Comparison of ENCODE assay signal across 25 cellular contexts in the genomic region with DNA sequence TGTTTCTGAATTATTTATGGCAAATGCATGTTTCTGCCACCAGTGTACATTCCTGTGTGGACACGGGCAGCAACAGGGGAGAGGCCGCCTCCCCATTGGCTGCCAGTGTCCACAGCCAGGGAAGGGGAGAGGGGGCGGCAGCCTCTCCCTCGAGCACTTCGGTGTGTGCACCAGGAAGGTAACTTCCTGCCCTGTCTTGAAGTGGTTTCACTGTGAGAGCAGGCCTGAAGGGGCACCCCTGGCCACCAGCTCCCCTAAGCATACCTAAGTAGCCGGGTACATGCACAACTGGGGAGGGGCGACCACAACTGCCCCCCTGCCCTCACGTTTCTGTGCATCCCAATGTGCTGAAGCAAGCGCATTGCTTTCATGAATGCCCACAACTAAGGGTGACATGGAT. TPM values are rescaled to one million over a fixed set of nuclear protein-coding genes. Genes with fewer than 3 reads are reported as not detected.
A peak's percentile ranks its signal among the peaks of the same experiment; 100 is the strongest.
DNase-seq lines count a peak whose midpoint lies in the region; ATAC-seq, FAIRE-seq and TF ChIP-seq lines count a peak whose summit lies in the region.
"Had no signal": no experiment of that assay in that cellular context is flagged by ENCODE, and none has a peak within 500 bp of the region (broad histone marks: within the 10 kb centered on the region; RNA-seq: fewer than 3 reads in every experiment).

No MANE protein-coding gene starts in this region.

- intact Hi-C loops in HepG2 (cut with micrococcal nuclease; ENCODE audit: unreplicated experiment): no loop called here
- intact Hi-C loops in right lobe of liver (cut with DNase I): no loop called here
- intact Hi-C loops in kidney (cut with DNase I): no loop called here

- ATAC-seq in HepG2 (no peak), right lobe of liver (no peak)
- ATAC-seq in effector memory CD8-positive, alpha-beta T cell (replicated peaks): peak; percentile 56
- ATAC-seq: mucosa of descending colon, PC-3 had no signal

- POLR2A ChIA-PET in HepG2 (lab: Yijun Ruan, JAX): no interaction called here

- H3K36me3 ChIP-seq in HepG2 (replicated peaks in 1 of 2; ENCODE audit: control insufficient read depth in 1 of 2, insufficient read depth in 2 of 2, low read length in 2 of 2) (peaks cover 11 to 28% of the 10 kb centered on the region in 2 experiments), right lobe of liver (no peaks in the 10 kb centered on the region), kidney (ENCODE audit: control insufficient read depth in 1 of 2, insufficient read depth in 2 of 2, low read length in 2 of 2) (no peaks in the 10 kb centered on the region)
- H3K36me3 ChIP-seq: WERI-Rb-1 had no signal

- no peaks in the 10 kb centered on the region for H4K20me1 ChIP-seq in HepG2 (ENCODE audit: insufficient read depth, low read length)

- TF ChIP-seq POLR2A in HepG2 (IDR thresholded peaks at IDR 0.05; ENCODE audit: insufficient read depth in 1 of 2, low read depth in 2 of 2, low read length in 2 of 2): no peak; a peak in 1 of 4 replicates
- TF ChIP-seq POLR2A in right lobe of liver (IDR thresholded peaks at IDR 0.05): no peak

- in situ Hi-C loops in HepG2 (cut with HindIII; ENCODE audit: extremely low pct_ligation_motif_present, low pct_unique_long_range_greater_than_20kb): no loop called here

- H3K4me1 Mint-ChIP-seq in T-helper 1 cell treated with Interleukin-12 subunit alpha and Interleukin-12 subunit beta and Interleukin-4 antibody, amounts not matched to agents 30 μg/mL and 1 μg/mL, for 36 hours (ENCODE audit: low read depth): peaks cover 57% of the 10 kb centered on the region
- peaks cover 29 to 36% of the 10 kb centered on the region in 2 donors for H3K4me1 Mint-ChIP-seq in effector memory CD8-positive, alpha-beta T cell (ENCODE audit: low read depth in 2 of 2)

- H3K36me3 Mint-ChIP-seq in T-helper 1 cell treated with Interleukin-12 subunit alpha and Interleukin-12 subunit beta and Interleukin-4 antibody, amounts not matched to agents 30 μg/mL and 1 μg/mL, for 36 hours (ENCODE audit: low read depth): peaks cover 8% of the 10 kb centered on the region
- H3K36me3 Mint-ChIP-seq in effector memory CD8-positive, alpha-beta T cell (ENCODE audit: insufficient read depth): peaks cover 3% of the 10 kb centered on the region
- H3K36me3 Mint-ChIP-seq: type B pancreatic cell had no signal

- peak overlapping the region; percentile 67 for H3K27ac Mint-ChIP-seq in T-helper 1 cell treated with Interleukin-12 subunit alpha and Interleukin-12 subunit beta and Interleukin-4 antibody, amounts not matched to agents 30 μg/mL and 1 μg/mL, for 36 hours
- peak overlapping the region in 1 of 2 donors; percentile 41 for H3K27ac Mint-ChIP-seq in effector memory CD8-positive, alpha-beta T cell
- H3K27ac Mint-ChIP-seq: type B pancreatic cell had no signal

- no peaks in the 10 kb centered on the region for H3K27me3 Mint-ChIP-seq in T-helper 1 cell treated with Interleukin-12 subunit alpha and Interleukin-12 subunit beta and Interleukin-4 antibody, amounts not matched to agents 30 μg/mL and 1 μg/mL, for 36 hours (ENCODE audit: low read depth)
- no peaks in the 10 kb centered on the region for H3K27me3 Mint-ChIP-seq in effector memory CD8-positive, alpha-beta T cell
- H3K27me3 Mint-ChIP-seq: type B pancreatic cell had no signal

- H3K4me3 Mint-ChIP-seq in T-helper 1 cell treated with Interleukin-12 subunit alpha and Interleukin-12 subunit beta and Interleukin-4 antibody, amounts not matched to agents 30 μg/mL and 1 μg/mL, for 36 hours: no peak overlapping the region
- H3K4me3 Mint-ChIP-seq in effector memory CD8-positive, alpha-beta T cell: no peak overlapping the region
- H3K4me3 Mint-ChIP-seq: type B pancreatic cell had no signal

- no peaks in the 10 kb centered on the region for H3K79me2 ChIP-seq in HepG2 (ENCODE audit: insufficient read depth, low read length)

- no peak for TF ChIP-seq RAD21 in HepG2 (CRISPR knock-in tag; IDR thresholded peaks at IDR 0.05)

- BruUV-seq in HepG2 (replicated peaks; lab: Mats Ljungman, UMichigan): no TSS peak

- no peaks in the 10 kb centered on the region for H3K9me3 ChIP-seq in HepG2 (ENCODE audit: low read length)
- H3K9me3 ChIP-seq in right lobe of liver: no peaks in the 10 kb centered on the region
- no peaks in the 10 kb centered on the region for H3K9me3 ChIP-seq in kidney (ENCODE audit: control insufficient read depth in 1 of 2, low read length in 2 of 2)
- H3K9me3 ChIP-seq: esophagus muscularis mucosa, mucosa of descending colon had no signal

- H3K27ac ChIP-seq in HepG2 (ENCODE audit: extremely low read length, insufficient read depth, low read length) (no peak overlapping the region), right lobe of liver (no peak overlapping the region), kidney (ENCODE audit: low read depth in 2 of 2, low read length in 2 of 2) (no peak overlapping the region)
- H3K27ac ChIP-seq: 22Rv1, esophagus muscularis mucosa, KMS-11, WERI-Rb-1 had no signal

- FAIRE-seq in HepG2 (lab: Jason Lieb, UNC): no peak
- FAIRE-seq in kidney (lab: Jason Lieb, UNC): no peak
- FAIRE-seq: H54 had no signal

- no peak overlapping the region for H3K9ac ChIP-seq in HepG2 (ENCODE audit: insufficient read depth, low read depth, low read length)
- no peak overlapping the region for H3K9ac ChIP-seq in kidney (ENCODE audit: low read length in 2 of 2)
- H3K9ac ChIP-seq: KMS-11 had no signal

- DNase-seq in T-helper 1 cell: no peak
- DNase-seq in HepG2 (ENCODE audit: low spot score): no peak
- no peak for DNase-seq in right lobe of liver
- no peak for DNase-seq in effector memory CD8-positive, alpha-beta T cell
- no peak for DNase-seq in central memory CD4-positive, alpha-beta T cell
- no peak for DNase-seq in inferior parietal cortex (ENCODE audit: extremely low spot score)
- no peak for DNase-seq in kidney
- DNase-seq: activated naive CD4-positive, alpha-beta T cell treated with anti-CD3 and anti-CD28 coated beads, Interleukin-2, amount 50 U/mL, for 16 hours; effector memory CD4-positive, alpha-beta T cell; mucosa of descending colon; NCI-H1048; NCI-H187 treated with DMSO at 0.1 percent for 48 hours; NCI-H2227 treated with DMSO at 0.1 percent for 48 hours; NCI-H774; PC-3; stimulated activated CD4-positive, alpha-beta T cell treated with anti-CD3 and anti-CD28 coated beads, Interleukin-4, amount 100 ng/mL, for 24 hours; WERI-Rb-1 had no signal

- no peak overlapping the region for H3K4me3 ChIP-seq in HepG2 (replicated peaks in 1 of 3; ENCODE audit: insufficient read depth in 1 of 3, low read depth in 2 of 3, low read length in 3 of 3)
- no peak overlapping the region for H3K4me3 ChIP-seq in right lobe of liver
- H3K4me3 ChIP-seq in kidney (ENCODE audit: low read length in 2 of 2): no peak overlapping the region
- H3K4me3 ChIP-seq: esophagus muscularis mucosa, mucosa of descending colon had no signal

- CTCF ChIA-PET in HepG2 (lab: Yijun Ruan, JAX; ENCODE audit: low intra/inter-chr PET ratio, low total read pairs): no interaction called here

- H3K27me3 ChIP-seq in HepG2 (ENCODE audit: control insufficient read depth in 1 of 2, insufficient read depth in 2 of 2, low read length in 2 of 2): no peaks in the 10 kb centered on the region
- no peaks in the 10 kb centered on the region for H3K27me3 ChIP-seq in right lobe of liver
- H3K27me3 ChIP-seq: esophagus muscularis mucosa had no signal

- H3K9me3 Mint-ChIP-seq in T-helper 1 cell treated with Interleukin-12 subunit alpha and Interleukin-12 subunit beta and Interleukin-4 antibody, amounts not matched to agents 30 μg/mL and 1 μg/mL, for 36 hours: no peaks in the 10 kb centered on the region
- H3K9me3 Mint-ChIP-seq in effector memory CD8-positive, alpha-beta T cell: no peaks in the 10 kb centered on the region
- H3K9me3 Mint-ChIP-seq: type B pancreatic cell had no signal

- no peak overlapping the region for H3K4me2 ChIP-seq in HepG2 (ENCODE audit: low read depth, low read length)
- H3K4me2 ChIP-seq: KMS-11 had no signal

- TF ChIP-seq CTCF in HepG2 (CRISPR knock-in tag; IDR thresholded peaks at IDR 0.05) (no peak), right lobe of liver (IDR thresholded peaks at IDR 0.05) (no peak), kidney (IDR thresholded peaks at IDR 0.05; ENCODE audit: borderline replicate concordance, extremely low read depth, insufficient read depth) (no peak)

- no peak overlapping the region for H2AFZ ChIP-seq in HepG2 (ENCODE audit: low read length)

- TF ChIP-seq EP300 in HepG2 (IDR thresholded peaks at IDR 0.05; ENCODE audit: low read depth in 2 of 2, low read length in 2 of 2) (no peak), HepG2 (CRISPR knock-in tag; IDR thresholded peaks at IDR 0.05; ENCODE audit: borderline replicate concordance) (no peak)

- 92% methylated on average over 5 of the region's 9 CpGs for WGBS in HepG2 (ENCODE audit: low lambda C conversion rate)
- 50% methylated on average over 4 of the region's 9 CpGs for WGBS in right lobe of liver (ENCODE audit: insufficient coverage, low coverage, low lambda C conversion rate, missing lambda C conversion rate)

- H3K4me1 ChIP-seq in HepG2 (ENCODE audit: insufficient read depth, low read length): no peaks in the 10 kb centered on the region
- H3K4me1 ChIP-seq in right lobe of liver: no peaks in the 10 kb centered on the region
- H3K4me1 ChIP-seq in kidney (ENCODE audit: control insufficient read depth in 1 of 2, insufficient read depth in 1 of 2, low read depth in 1 of 2, low read length in 2 of 2): no peaks in the 10 kb centered on the region
- H3K4me1 ChIP-seq: esophagus muscularis mucosa had no signal

RNA-seq across cellular contexts. Expression of a gene that starts 14.8 kb away (rescaled TPM):
- total RNA-seq in HepG2 (2016; rRNA removed; fragmentation: Illumina TruSeq; extraction: Trizol) (74.3 and 91.4 TPM in 2 replicates), right lobe of liver (100 to 1,000 TPM in 4 of 6 experiments, 10 to 100 TPM in 2; 76.3 to 118 (median 101) TPM), kidney (214 TPM)
- 90.2 and 104 TPM in 2 replicates for total RNA-seq in HepG2 (2016; cell fraction: cytosol; rRNA removed; fragmentation: Illumina TruSeq; extraction: Trizol; ENCODE audit: low read depth)
- 67.1 and 95.9 TPM in 2 replicates for total RNA-seq in HepG2 (2016; cell fraction: insoluble cytoplasmic fraction; rRNA removed; fragmentation: Illumina TruSeq; extraction: Trizol)
- total RNA-seq in HepG2 (2016; cell fraction: membrane; rRNA removed; fragmentation: Illumina TruSeq; extraction: Trizol): 162 and 190 TPM in 2 replicates
- 45.3 and 51.5 TPM in 2 replicates for total RNA-seq in HepG2 (2016; cell fraction: nucleus; rRNA removed; fragmentation: Illumina TruSeq; extraction: Trizol)
- polyA plus RNA-seq in HepG2 (2011; rRNA removed) (75.8 and 83.0 TPM in 2 replicates), kidney (ENCODE audit: insufficient read depth, low read depth, low replicate concordance) (157 TPM)
- 82.9 and 103 TPM in 2 replicates for polyA plus RNA-seq in HepG2 (2011; cell fraction: cytosol; rRNA removed)
- 54.8 and 59.4 TPM in 2 replicates for polyA plus RNA-seq in HepG2 (2011; cell fraction: nucleus; rRNA removed)
- 68.4 and 68.8 TPM in 2 replicates for polyA plus RNA-seq in HepG2 (2012)
- polyA plus RNA-seq in HepG2 (2016; cell fraction: cytosol; fragmentation: Illumina TruSeq; extraction: Trizol; ENCODE audit: low read depth): 116 and 135 TPM in 2 replicates
- 71.7 and 96.4 TPM in 2 replicates for polyA plus RNA-seq in HepG2 (2016; cell fraction: insoluble cytoplasmic fraction; fragmentation: Illumina TruSeq; extraction: Trizol; ENCODE audit: low read depth)
- 203 and 209 TPM in 2 replicates for polyA plus RNA-seq in HepG2 (2016; cell fraction: membrane; fragmentation: Illumina TruSeq; extraction: Trizol; ENCODE audit: low read depth)
- 89.8 and 103 TPM in 2 replicates for polyA plus RNA-seq in HepG2 (2016; cell fraction: nucleus; fragmentation: Illumina TruSeq; extraction: Trizol; ENCODE audit: insufficient read depth, low read depth)
- 147 and 175 TPM in 2 replicates for polyA minus RNA-seq in HepG2 (2011; rRNA and poly(A)+ RNA removed; ENCODE audit: low replicate concordance)
- 34.9 and 49.9 TPM in 2 replicates for polyA minus RNA-seq in HepG2 (2011; cell fraction: cytosol; rRNA and poly(A)+ RNA removed)
- 11.2 and 15.8 TPM in 2 replicates for polyA minus RNA-seq in HepG2 (2011; cell fraction: nucleus; rRNA and poly(A)+ RNA removed)

RNA-seq across cellular contexts. Expression of a gene that starts 37.8 kb away (rescaled TPM):
- total RNA-seq in HepG2 (2016; rRNA removed; fragmentation: Illumina TruSeq; extraction: Trizol) (6.4 and 7.1 TPM in 2 replicates), right lobe of liver (10 to 100 TPM in 1 of 6 experiments, 1 to 10 TPM in 4, under 1 TPM in 1; 0.59 to 10.8 (median 1.4) TPM), kidney (4.6 TPM)
- total RNA-seq in HepG2 (2016; cell fraction: cytosol; rRNA removed; fragmentation: Illumina TruSeq; extraction: Trizol; ENCODE audit: low read depth): 2.1 and 2.6 TPM in 2 replicates
- 6.7 and 7.5 TPM in 2 replicates for total RNA-seq in HepG2 (2016; cell fraction: insoluble cytoplasmic fraction; rRNA removed; fragmentation: Illumina TruSeq; extraction: Trizol)
- 3.4 and 3.7 TPM in 2 replicates for total RNA-seq in HepG2 (2016; cell fraction: membrane; rRNA removed; fragmentation: Illumina TruSeq; extraction: Trizol)
- total RNA-seq in HepG2 (2016; cell fraction: nucleus; rRNA removed; fragmentation: Illumina TruSeq; extraction: Trizol): 5.4 and 8.1 TPM in 2 replicates
- polyA plus RNA-seq in HepG2 (2011; rRNA removed) (103 and 122 TPM in 2 replicates), kidney (ENCODE audit: insufficient read depth, low read depth, low replicate concordance) (2.1 TPM)
- 80.3 and 95.3 TPM in 2 replicates for polyA plus RNA-seq in HepG2 (2011; cell fraction: cytosol; rRNA removed)
- 274 and 322 TPM in 2 replicates for polyA plus RNA-seq in HepG2 (2011; cell fraction: nucleus; rRNA removed)
- polyA plus RNA-seq in HepG2 (2012): 46.3 and 53.1 TPM in 2 replicates
- 0.64 and 0.77 TPM in 2 replicates for polyA plus RNA-seq in HepG2 (2016; cell fraction: cytosol; fragmentation: Illumina TruSeq; extraction: Trizol; ENCODE audit: low read depth)
- 4.4 and 4.7 TPM in 2 replicates for polyA plus RNA-seq in HepG2 (2016; cell fraction: insoluble cytoplasmic fraction; fragmentation: Illumina TruSeq; extraction: Trizol; ENCODE audit: low read depth)
- polyA plus RNA-seq in HepG2 (2016; cell fraction: membrane; fragmentation: Illumina TruSeq; extraction: Trizol; ENCODE audit: low read depth): 1.8 and 2.0 TPM in 2 replicates
- 11.6 and 13.1 TPM in 2 replicates for polyA plus RNA-seq in HepG2 (2016; cell fraction: nucleus; fragmentation: Illumina TruSeq; extraction: Trizol; ENCODE audit: insufficient read depth, low read depth)
- polyA minus RNA-seq in HepG2 (2011; rRNA and poly(A)+ RNA removed; ENCODE audit: low replicate concordance): 5.2 and 195 TPM in 2 replicates
- polyA minus RNA-seq in HepG2 (2011; cell fraction: cytosol; rRNA and poly(A)+ RNA removed): 52.8 and 55.0 TPM in 2 replicates
- 111 and 115 TPM in 2 replicates for polyA minus RNA-seq in HepG2 (2011; cell fraction: nucleus; rRNA and poly(A)+ RNA removed)

RNA-seq across cellular contexts. Expression of a gene that starts 44.8 kb away (rescaled TPM):
- total RNA-seq in HepG2 (2016; rRNA removed; fragmentation: Illumina TruSeq; extraction: Trizol) (0.07 and 0.13 TPM in 2 replicates), right lobe of liver (not detected), kidney (not detected)
- total RNA-seq in HepG2 (2016; cell fraction: cytosol; rRNA removed; fragmentation: Illumina TruSeq; extraction: Trizol; ENCODE audit: low read depth): not detected in 2 replicates
- 0.11 TPM in 1 of 2 replicates, not detected in the other for total RNA-seq in HepG2 (2016; cell fraction: insoluble cytoplasmic fraction; rRNA removed; fragmentation: Illumina TruSeq; extraction: Trizol)
- total RNA-seq in HepG2 (2016; cell fraction: membrane; rRNA removed; fragmentation: Illumina TruSeq; extraction: Trizol): 0.10 TPM in 1 of 2 replicates, not detected in the other
- 0.31 and 0.43 TPM in 2 replicates for total RNA-seq in HepG2 (2016; cell fraction: nucleus; rRNA removed; fragmentation: Illumina TruSeq; extraction: Trizol)
- polyA plus RNA-seq in HepG2 (2011; rRNA removed) (1.5 and 2.3 TPM in 2 replicates), kidney (ENCODE audit: insufficient read depth, low read depth, low replicate concordance) (not detected)
- 0.71 and 0.87 TPM in 2 replicates for polyA plus RNA-seq in HepG2 (2011; cell fraction: cytosol; rRNA removed)
- 21.5 and 24.3 TPM in 2 replicates for polyA plus RNA-seq in HepG2 (2011; cell fraction: nucleus; rRNA removed)
- 0.99 and 2.0 TPM in 2 replicates for polyA plus RNA-seq in HepG2 (2012)
- 0.09 TPM in 1 of 2 replicates, not detected in the other for polyA plus RNA-seq in HepG2 (2016; cell fraction: cytosol; fragmentation: Illumina TruSeq; extraction: Trizol; ENCODE audit: low read depth)
- polyA plus RNA-seq in HepG2 (2016; cell fraction: insoluble cytoplasmic fraction; fragmentation: Illumina TruSeq; extraction: Trizol; ENCODE audit: low read depth): not detected in 2 replicates
- not detected in 2 replicates for polyA plus RNA-seq in HepG2 (2016; cell fraction: membrane; fragmentation: Illumina TruSeq; extraction: Trizol; ENCODE audit: low read depth)
- 0.70 and 1.8 TPM in 2 replicates for polyA plus RNA-seq in HepG2 (2016; cell fraction: nucleus; fragmentation: Illumina TruSeq; extraction: Trizol; ENCODE audit: insufficient read depth, low read depth)
- 1.2 and 2.9 TPM in 2 replicates for polyA minus RNA-seq in HepG2 (2011; rRNA and poly(A)+ RNA removed; ENCODE audit: low replicate concordance)
- polyA minus RNA-seq in HepG2 (2011; cell fraction: cytosol; rRNA and poly(A)+ RNA removed): not detected in 2 replicates
- polyA minus RNA-seq in HepG2 (2011; cell fraction: nucleus; rRNA and poly(A)+ RNA removed): 2.1 and 2.2 TPM in 2 replicates
- total RNA-seq: esophagus muscularis mucosa; T-helper 1 cell treated with Interleukin-12 subunit alpha and Interleukin-12 subunit beta and Interleukin-4 antibody, amounts not matched to agents 30 ng/mL and 1 ng/mL, for 36 hours had no signal
- polyA plus RNA-seq: liver had no signal
